ENCODE assay signal across 10 cellular contexts in the genomic region with DNA sequence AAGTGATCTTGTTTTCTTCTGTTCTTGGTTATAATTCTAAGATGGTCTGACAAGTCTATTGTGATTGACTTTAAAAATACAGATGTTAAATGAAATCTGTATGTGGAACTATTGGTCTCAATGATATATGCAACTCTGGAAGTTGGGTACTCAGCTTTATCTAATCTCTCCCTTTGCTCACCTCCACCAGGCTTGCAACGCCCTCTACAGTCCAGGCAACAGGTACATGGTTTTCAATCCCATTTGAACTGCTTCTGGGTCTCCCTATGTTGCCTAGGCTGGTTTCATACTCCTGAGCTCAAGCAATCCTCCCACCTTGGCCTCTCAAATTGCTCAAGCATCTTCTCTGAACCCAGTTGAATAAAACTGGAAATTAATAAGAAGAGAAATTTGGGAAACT. TPM values are rescaled to one million over a fixed set of nuclear protein-coding genes. Genes with fewer than 3 reads are reported as not detected.
DNase-seq lines count a peak whose midpoint lies in the region; ATAC-seq and TF ChIP-seq lines count a peak whose summit lies in the region.
"Had no signal": no experiment of that assay in that cellular context is flagged by ENCODE, and none has a peak within 500 bp of the region (broad histone marks: within the 10 kb centered on the region; RNA-seq: fewer than 3 reads in every experiment).

No MANE protein-coding gene starts in this region.

- no peak overlapping the region for H3K27ac Mint-ChIP-seq in activated naive CD4-positive, alpha-beta T cell treated with anti-CD3 and anti-CD28 coated beads for 36 hours

- H3K27me3 ChIP-seq in PC-3 (ENCODE audit: low read length) (peaks cover 31% of the 10 kb centered on the region), mesendoderm (ENCODE audit: insufficient read depth, low read length, poor library complexity) (no peaks in the 10 kb centered on the region)
- H3K27me3 ChIP-seq: tibial artery had no signal

- H4K8ac ChIP-seq in mesendoderm (ENCODE audit: low read depth, low read length), result no peak overlapping the region

- H3K4me1 Mint-ChIP-seq in activated naive CD4-positive, alpha-beta T cell treated with anti-CD3 and anti-CD28 coated beads for 36 hours (ENCODE audit: low read depth), result peaks cover 3% of the 10 kb centered on the region

- no peak overlapping the region for H3K4ac ChIP-seq in mesendoderm (ENCODE audit: low read depth, low read length)

- no peak overlapping the region for H2AFZ ChIP-seq in PC-3 (ENCODE audit: low read length)

- CTCF ChIA-PET in PC-3 (lab: Charles Lee), result interaction anchor here (0.5 to 0.9 kb wide), 4 partner anchors 8 to 621 kb away, joined by 3 to 5 read pairs (median 3); no protein-coding TSS in a partner anchor
- CTCF ChIA-PET in activated naive CD4-positive, alpha-beta T cell treated with anti-CD3 and anti-CD28 coated beads for 36 hours (lab: Charles Lee), result interaction anchor here (0.6 to 1.7 kb wide), 17 partner anchors 8 to 295 kb away, joined by 3 to 9 read pairs (median 4); no protein-coding TSS in a partner anchor

- H3K18ac ChIP-seq in mesendoderm (ENCODE audit: low read length), result no peak overlapping the region

- H3K9me3 Mint-ChIP-seq in activated naive CD4-positive, alpha-beta T cell treated with anti-CD3 and anti-CD28 coated beads for 36 hours, result no peaks in the 10 kb centered on the region

- TF ChIP-seq CTCF in GM12873 (IDR thresholded peaks at IDR 0.05; ENCODE audit: insufficient read depth, low read depth, low read length, missing control alignments) (peak; percentile 87), PC-3 (conservative IDR thresholded peaks at IDR 0.05; ENCODE audit: low read depth, low read length) (peak; percentile 83)

- peaks cover 9% of the 10 kb centered on the region for H3K27me3 Mint-ChIP-seq in activated naive CD4-positive, alpha-beta T cell treated with anti-CD3 and anti-CD28 coated beads for 36 hours (ENCODE audit: low read depth)

- H3K9me2 ChIP-seq in PC-3 (replicated peaks; ENCODE audit: low read length), result no peaks in the 10 kb centered on the region

- no TSS peak for BruUV-seq in PC-3 (replicated peaks; lab: Mats Ljungman, UMichigan)

- no peak overlapping the region for H4K5ac ChIP-seq in mesendoderm (ENCODE audit: low read length)

- no peak overlapping the region for H3K56ac ChIP-seq in mesendoderm (ENCODE audit: low read length)

- DNase-seq in PC-3 (peak; percentile 66), mesendoderm (peak; percentile 70), superior temporal gyrus (ENCODE audit: extremely low spot score) (no peak), NOMO-1 treated with DMSO at 0.1 percent for 48 hours (lab: John Stamatoyannopoulos, UW; ENCODE audit: unreplicated experiment) (no peak), NCI-H2107 treated with DMSO at 0.1 percent for 48 hours (lab: John Stamatoyannopoulos, UW; ENCODE audit: unreplicated experiment) (no peak)
- peak; percentile 81 for DNase-seq in activated naive CD4-positive, alpha-beta T cell treated with anti-CD3 and anti-CD28 coated beads for 36 hours

- no peak overlapping the region for H3K4me3 Mint-ChIP-seq in activated naive CD4-positive, alpha-beta T cell treated with anti-CD3 and anti-CD28 coated beads for 36 hours

- H3K9ac ChIP-seq in PC-3 (ENCODE audit: low read length) (no peak overlapping the region), mesendoderm (ENCODE audit: low read length) (no peak overlapping the region)

- POLR2A ChIA-PET in PC-3 (lab: Charles Lee; ENCODE audit: unreplicated experiment), result interaction anchor here (0.6 kb wide), 1 partner anchor 855 kb away, joined by 3 read pairs; no protein-coding TSS in a partner anchor

- H3K79me2 ChIP-seq in PC-3 (ENCODE audit: low read length), result no peaks in the 10 kb centered on the region
- H3K79me2 ChIP-seq in mesendoderm (ENCODE audit: control insufficient read depth, insufficient read depth, low read length), result no peaks in the 10 kb centered on the region

- H3K4me3 ChIP-seq in PC-3 (ENCODE audit: low read length), result no peak overlapping the region
- no peak overlapping the region for H3K4me3 ChIP-seq in mesendoderm (ENCODE audit: low read length)
- H3K4me3 ChIP-seq: tibial artery had no signal

- H2BK120ac ChIP-seq in mesendoderm (ENCODE audit: low read depth, low read length), result no peak overlapping the region

- H3K4me2 ChIP-seq in PC-3 (ENCODE audit: low read length) (no peak overlapping the region), mesendoderm (ENCODE audit: low read length) (no peak overlapping the region)

- no peaks in the 10 kb centered on the region for H3K4me1 ChIP-seq in PC-3 (ENCODE audit: insufficient read depth, low read length)
- no peaks in the 10 kb centered on the region for H3K4me1 ChIP-seq in mesendoderm (ENCODE audit: control insufficient read depth, low read depth, low read length)
- H3K4me1 ChIP-seq: tibial artery had no signal

- no peaks in the 10 kb centered on the region for H3K9me3 ChIP-seq in PC-3 (ENCODE audit: low read length)
- H3K9me3 ChIP-seq: tibial artery had no signal

- intact Hi-C loops in PC-3 (cut with micrococcal nuclease), result no loop called here
- intact Hi-C loops in activated naive CD4-positive, alpha-beta T cell treated with anti-CD3 and anti-CD28 coated beads for 36 hours (cut with micrococcal nuclease), result loop anchor here (1.0 to 2.0 kb wide), 4 partner anchors 69 to 277 kb away; no protein-coding TSS in a partner anchor

- H2AK5ac ChIP-seq in mesendoderm (ENCODE audit: low read length), result no peak overlapping the region

- H3K23ac ChIP-seq in mesendoderm (ENCODE audit: low read length), result no peak overlapping the region

- no peaks in the 10 kb centered on the region for H3F3A ChIP-seq in PC-3 (ENCODE audit: low read length, unreplicated experiment)

- H2BK15ac ChIP-seq in mesendoderm (replicated peaks; ENCODE audit: low read depth), result no peak overlapping the region

- WGBS in mesendoderm (ENCODE audit: extremely low coverage, insufficient coverage, low lambda C conversion rate), result no CpG with 5 or more reads among the region's 1 CpG

- H3K79me1 ChIP-seq in mesendoderm (ENCODE audit: low read length), result no peaks in the 10 kb centered on the region

- H3K36me3 Mint-ChIP-seq in activated naive CD4-positive, alpha-beta T cell treated with anti-CD3 and anti-CD28 coated beads for 36 hours (ENCODE audit: low read depth), result no peaks in the 10 kb centered on the region

- H3K27ac ChIP-seq in PC-3 (ENCODE audit: low read length) (no peak overlapping the region), mesendoderm (ENCODE audit: low read depth, low read length) (no peak overlapping the region)
- H3K27ac ChIP-seq: tibial artery had no signal

- ATAC-seq in PC-3 (peak; percentile 73), HG03095 (IDR thresholded peaks at IDR 0.05; ENCODE audit: unreplicated experiment) (no peak)

- H3K36me3 ChIP-seq in PC-3 (ENCODE audit: low read depth, low read length), result no peaks in the 10 kb centered on the region; the same call in 1 of the 2 replicates
- H3K36me3 ChIP-seq in mesendoderm (ENCODE audit: control insufficient read depth, insufficient read depth, low read length), result no peaks in the 10 kb centered on the region
- H3K36me3 ChIP-seq: tibial artery had no signal

- H4K20me1 ChIP-seq in PC-3 (ENCODE audit: low read length), result no peaks in the 10 kb centered on the region

- no peak overlapping the region for H2BK5ac ChIP-seq in mesendoderm (ENCODE audit: low read length)

RNA-seq across cellular contexts. Expression of a gene that starts 25.6 kb away (rescaled TPM):
- not detected in 2 replicates for total RNA-seq in PC-3 (2014; rRNA removed)
- total RNA-seq in activated naive CD4-positive, alpha-beta T cell treated with anti-CD3 and anti-CD28 coated beads for 36 hours, result 1 to 10 TPM; 6.2 to 7.4 TPM
- 0.66 TPM for polyA plus RNA-seq in mesendoderm (2013, experiment 1 of 2)
- polyA plus RNA-seq in mesendoderm (2013, experiment 2 of 2), result 0.63 TPM
- total RNA-seq: fibroblast of lung had no signal
- polyA plus RNA-seq: fibroblast of lung had no signal

RNA-seq across cellular contexts. Expression of a gene that starts 49.2 kb away (rescaled TPM):
- not detected in 2 replicates for total RNA-seq in PC-3 (2014; rRNA removed)
- not detected for total RNA-seq in activated naive CD4-positive, alpha-beta T cell treated with anti-CD3 and anti-CD28 coated beads for 36 hours
- not detected for polyA plus RNA-seq in mesendoderm (2013, experiment 1 of 2)
- 0.03 TPM for polyA plus RNA-seq in mesendoderm (2013, experiment 2 of 2)
- total RNA-seq: fibroblast of lung had no signal
- polyA plus RNA-seq: fibroblast of lung had no signal

RNA-seq across cellular contexts. Expression of a gene that starts 54.8 kb away (rescaled TPM):
- total RNA-seq in PC-3 (2014; rRNA removed), result not detected in 2 replicates
- under 1 TPM; 0.81 to 0.93 TPM for total RNA-seq in activated naive CD4-positive, alpha-beta T cell treated with anti-CD3 and anti-CD28 coated beads for 36 hours
- polyA plus RNA-seq in mesendoderm (2013, experiment 1 of 2), result 0.07 TPM
- polyA plus RNA-seq in mesendoderm (2013, experiment 2 of 2), result not detected
- total RNA-seq: fibroblast of lung had no signal

Comparison
In these comparisons a context has a peak if more than half of its experiments do, and no peak if none do; other contexts are left out.
1. DNase-seq: peak in PC-3 (single experiment), activated naive CD4-positive, alpha-beta T cell treated with anti-CD3 and anti-CD28 coated beads for 36 hours (single experiment) and mesendoderm (single experiment); none in superior temporal gyrus (single experiment), NOMO-1 treated with DMSO at 0.1 percent for 48 hours (single experiment) and NCI-H2107 treated with DMSO at 0.1 percent for 48 hours (single experiment).